Comparison of ENCODE assay signal across 13 cellular contexts in the genomic region with DNA sequence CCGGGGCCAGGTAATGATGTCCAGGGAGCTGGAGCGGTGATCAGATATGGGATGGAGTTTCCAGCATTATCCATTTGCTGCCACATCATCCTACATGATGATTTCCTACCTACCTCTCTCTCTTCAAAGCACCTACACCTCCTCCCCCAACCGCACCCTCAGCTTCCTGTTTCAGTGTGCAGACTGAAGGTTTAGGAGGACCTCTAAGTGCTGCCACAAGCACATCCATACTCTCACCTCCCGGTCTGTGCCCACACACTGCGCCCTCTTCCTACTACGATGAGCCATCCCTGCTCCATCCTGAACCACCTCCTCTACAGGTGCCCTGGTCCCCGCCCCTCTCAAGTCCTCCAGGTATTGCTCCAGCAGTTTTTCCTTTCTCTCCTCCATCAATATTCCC.
DNase-seq lines count a peak whose midpoint lies in the region; ATAC-seq and TF ChIP-seq lines count a peak whose summit lies in the region.
"Had no signal": no experiment of that assay in that cellular context is flagged by ENCODE, and none has a peak within 500 bp of the region (broad histone marks: within the 10 kb centered on the region; RNA-seq: fewer than 3 reads in every experiment).

No MANE protein-coding gene starts in this region.

- no peak overlapping the region for H3K27ac ChIP-seq in GM23338 (ENCODE audit: low read depth)
- H3K27ac ChIP-seq: gastroesophageal sphincter, testis had no signal

- ATAC-seq in GM18868 (IDR thresholded peaks at IDR 0.05; ENCODE audit: unreplicated experiment) (peak; percentile 73), GM23338 (no peak), memory B cell (ENCODE audit: low read depth) (peak; percentile 79), GM18517 (IDR thresholded peaks at IDR 0.05; ENCODE audit: unreplicated experiment) (no peak)
- peak; percentile 36 to 41 for ATAC-seq in activated CD4-positive, CD25-positive, alpha-beta regulatory T cell treated with anti-CD3 and anti-CD28 coated beads, Interleukin-2, amount 50 U/mL, for 24 hours
- ATAC-seq: gastroesophageal sphincter, left cardiac atrium had no signal

- H3K36me3 Mint-ChIP-seq in GM23338 (ENCODE audit: low read depth) (peaks cover 3% of the 10 kb centered on the region; the same call in 2 of the 3 replicates), memory B cell (no peaks in the 10 kb centered on the region)
- H3K36me3 Mint-ChIP-seq: activated naive CD4-positive, alpha-beta T cell treated with anti-CD3 and anti-CD28 coated beads, Interleukin-2, amount 50 U/mL, for 24 hours had no signal

- H3K27me3 Mint-ChIP-seq in GM23338 (ENCODE audit: insufficient read depth, low read depth, poor library complexity): peaks cover 3% of the 10 kb centered on the region
- no peaks in the 10 kb centered on the region for H3K27me3 Mint-ChIP-seq in memory B cell
- H3K27me3 Mint-ChIP-seq: activated naive CD4-positive, alpha-beta T cell treated with anti-CD3 and anti-CD28 coated beads, Interleukin-2, amount 50 U/mL, for 24 hours had no signal

- H4K20me1 ChIP-seq in GM23338 (replicated peaks; ENCODE audit: insufficient read depth): no peaks in the 10 kb centered on the region

- H3K4me3 ChIP-seq in GM23338: no peak overlapping the region
- H3K4me3 ChIP-seq: gastroesophageal sphincter, testis had no signal

- H3K4me1 Mint-ChIP-seq in GM23338: peaks cover 5% of the 10 kb centered on the region; the same call in 2 of the 3 replicates
- H3K4me1 Mint-ChIP-seq in memory B cell: peaks cover 10% of the 10 kb centered on the region

- H3K9me2 ChIP-seq in GM23338 (ENCODE audit: insufficient read depth): peaks cover 13% of the 10 kb centered on the region; the same call in 1 of the 2 replicates

- no peak overlapping the region for H3K4me2 ChIP-seq in GM23338

- peaks cover 8% of the 10 kb centered on the region; the same call in 2 of the 3 replicates for H3K9me3 Mint-ChIP-seq in GM23338
- H3K9me3 Mint-ChIP-seq in memory B cell: no peaks in the 10 kb centered on the region
- H3K9me3 Mint-ChIP-seq: activated naive CD4-positive, alpha-beta T cell treated with anti-CD3 and anti-CD28 coated beads, Interleukin-2, amount 50 U/mL, for 24 hours had no signal

- H3K27ac Mint-ChIP-seq in GM23338 (no peak overlapping the region), memory B cell (no peak overlapping the region)
- H3K27ac Mint-ChIP-seq: activated naive CD4-positive, alpha-beta T cell treated with anti-CD3 and anti-CD28 coated beads, Interleukin-2, amount 50 U/mL, for 24 hours had no signal

- no peaks in the 10 kb centered on the region for H3K27me3 ChIP-seq in GM23338 (ENCODE audit: insufficient read depth)
- H3K27me3 ChIP-seq: gastroesophageal sphincter, testis had no signal

- no peaks in the 10 kb centered on the region for H3K36me3 ChIP-seq in GM23338 (ENCODE audit: insufficient read depth)
- H3K36me3 ChIP-seq: gastroesophageal sphincter had no signal

- DNase-seq in GM23338 (ENCODE audit: low spot score): no peak
- DNase-seq in memory B cell (ENCODE audit: low spot score in 2 of 2): peak in 1 of 2 donors; percentile 25
- DNase-seq in SW480 (ENCODE audit: low spot score): no peak
- DNase-seq in NCI-H446 treated with DMSO at 0.1 percent for 48 hours (lab: John Stamatoyannopoulos, UW): no peak
- DNase-seq: left cardiac atrium, NCI-H187, OCI-M1, testis had no signal

- peak overlapping the region; percentile 23; the same call in 1 of the 2 replicates for H2AFZ ChIP-seq in GM23338

- TF ChIP-seq CTCF in GM23338 (conservative IDR thresholded peaks at IDR 0.05; ENCODE audit: low read depth in 2 of 2): no peak

- no peaks in the 10 kb centered on the region for H3K79me2 ChIP-seq in GM23338 (replicated peaks; ENCODE audit: insufficient read depth)

- no peaks in the 10 kb centered on the region for H3F3A ChIP-seq in GM23338 (replicated peaks; ENCODE audit: low read depth)

- H3K4me1 ChIP-seq in GM23338 (ENCODE audit: insufficient read depth): no peaks in the 10 kb centered on the region
- H3K4me1 ChIP-seq: testis had no signal

- H3K4me3 Mint-ChIP-seq in GM23338 (no peak overlapping the region), memory B cell (no peak overlapping the region)
- H3K4me3 Mint-ChIP-seq: activated naive CD4-positive, alpha-beta T cell treated with anti-CD3 and anti-CD28 coated beads, Interleukin-2, amount 50 U/mL, for 24 hours had no signal

TF ChIP-seq in GM23338, 12 proteins besides CTCF, POLR2A, EP300 and RAD21:
- TF ChIP-seq STAT1 (IDR thresholded peaks at IDR 0.05; ENCODE audit: unreplicated experiment) (no peak), POLR2AphosphoS5 (IDR thresholded peaks at IDR 0.05; ENCODE audit: low read depth) (no peak), EZH2phosphoT487 (IDR thresholded peaks at IDR 0.05; ENCODE audit: unreplicated experiment) (no peak)
- TF ChIP-seq, protein P1, sequence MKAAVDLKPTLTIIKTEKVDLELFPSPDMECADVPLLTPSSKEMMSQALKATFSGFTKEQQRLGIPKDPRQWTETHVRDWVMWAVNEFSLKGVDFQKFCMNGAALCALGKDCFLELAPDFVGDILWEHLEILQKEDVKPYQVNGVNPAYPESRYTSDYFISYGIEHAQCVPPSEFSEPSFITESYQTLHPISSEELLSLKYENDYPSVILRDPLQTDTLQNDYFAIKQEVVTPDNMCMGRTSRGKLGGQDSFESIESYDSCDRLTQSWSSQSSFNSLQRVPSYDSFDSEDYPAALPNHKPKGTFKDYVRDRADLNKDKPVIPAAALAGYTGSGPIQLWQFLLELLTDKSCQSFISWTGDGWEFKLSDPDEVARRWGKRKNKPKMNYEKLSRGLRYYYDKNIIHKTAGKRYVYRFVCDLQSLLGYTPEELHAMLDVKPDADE (IDR thresholded peaks at IDR 0.05): no peak

Comparison
In these comparisons a context has a peak if more than half of its experiments do, and no peak if none do; other contexts are left out.
1. ATAC-seq: peak in GM18868 (single experiment), activated CD4-positive, CD25-positive, alpha-beta regulatory T cell treated with anti-CD3 and anti-CD28 coated beads, Interleukin-2, amount 50 U/mL, for 24 hours (2 of 2) and memory B cell (single experiment); none in GM23338 (single experiment) and GM18517 (single experiment).